Comparison of ENCODE assay signal across 20 cellular contexts in genomic region chr6:33547499-33547898, GRCh38. TPM values are rescaled to one million over a fixed set of nuclear protein-coding genes. Genes with fewer than 3 reads are reported as not detected.
A peak's percentile ranks its signal among the peaks of the same experiment; 100 is the strongest.
DNase-seq lines count a peak whose midpoint lies in the region; ATAC-seq and TF ChIP-seq lines count a peak whose summit lies in the region.
"Had no signal": no experiment of that assay in that cellular context is flagged by ENCODE, and none has a peak within 500 bp of the region (broad histone marks: within the 10 kb centered on the region; RNA-seq: fewer than 3 reads in every experiment).

No MANE protein-coding gene starts in this region.

- peak overlapping the region; percentile 51 for H2AFZ ChIP-seq in IMR-90 (replicated peaks; ENCODE audit: low read length, poor library complexity)

- TF ChIP-seq POLR2A in IMR-90 (IDR thresholded peaks at IDR 0.05; ENCODE audit: low read depth, low read length), result no peak

- no peak overlapping the region for H4K5ac ChIP-seq in IMR-90 (ENCODE audit: low read depth, low read length)

- H3K27ac Mint-ChIP-seq in effector memory CD8-positive, alpha-beta T cell, result peak overlapping the region; percentile 91 to 93
- peak overlapping the region; percentile 49 for H3K27ac Mint-ChIP-seq in stimulated activated effector memory CD8-positive, alpha-beta T cell treated with anti-CD3 and anti-CD28 coated beads, Interleukin-12 subunit alpha, Interleukin-12 subunit beta, amount 100 ng/mL, for 72 hours

- H4K8ac ChIP-seq in IMR-90 (ENCODE audit: low read depth in 2 of 2, low read length in 2 of 2), result no peak overlapping the region

- H2AK9ac ChIP-seq in IMR-90 (replicated peaks; ENCODE audit: low read depth, low read length, poor library complexity), result no peak overlapping the region

- no peak overlapping the region for H3K9ac ChIP-seq in IMR-90 (ENCODE audit: low read depth, low read length)

- no peak overlapping the region for H3K23ac ChIP-seq in IMR-90 (ENCODE audit: low read depth, low read length)

- no peak overlapping the region for H4K91ac ChIP-seq in IMR-90 (ENCODE audit: insufficient read depth, low read depth, low read length)

- TF ChIP-seq CTCF in cardiac muscle cell (IDR thresholded peaks at IDR 0.05; ENCODE audit: low read depth, low read length) (no peak), left ventricle myocardium inferior (IDR thresholded peaks at IDR 0.05; ENCODE audit: borderline replicate concordance) (no peak), IMR-90 (conservative IDR thresholded peaks at IDR 0.05; ENCODE audit: low read depth, low read length) (no peak)

- POLR2A ChIA-PET in IMR-90 (lab: Charles Lee; ENCODE audit: unreplicated experiment), result no interaction called here

- H2BK120ac ChIP-seq in IMR-90 (ENCODE audit: low read depth, low read length), result no peak overlapping the region

- H3K27me3 Mint-ChIP-seq in effector memory CD8-positive, alpha-beta T cell, result no peaks in the 10 kb centered on the region

- H2BK15ac ChIP-seq in IMR-90 (ENCODE audit: low read depth, low read length), result no peak overlapping the region

- no peak overlapping the region for H2AK5ac ChIP-seq in IMR-90 (ENCODE audit: low read depth, low read length)

- H3K14ac ChIP-seq in IMR-90 (replicated peaks; ENCODE audit: low read depth, low read length), result no peak overlapping the region

- no peak for TF ChIP-seq RAD21 in IMR-90 (IDR thresholded peaks at IDR 0.05; ENCODE audit: low read length)

- CTCF ChIA-PET in IMR-90 (lab: Yijun Ruan, JAX), result no interaction called here

- no peaks in the 10 kb centered on the region for H3K9me3 Mint-ChIP-seq in effector memory CD8-positive, alpha-beta T cell
- H3K9me3 Mint-ChIP-seq in stimulated activated effector memory CD8-positive, alpha-beta T cell treated with anti-CD3 and anti-CD28 coated beads, Interleukin-12 subunit alpha, Interleukin-12 subunit beta, amount 100 ng/mL, for 72 hours, result no peaks in the 10 kb centered on the region
- H3K9me3 Mint-ChIP-seq: activated T-helper 1 cell treated with anti-CD3 and anti-CD28 coated beads, Interleukin-12 subunit alpha, Interleukin-12 subunit beta, Interleukin-2, Interleukin-4 antibody, amounts not matched to agents 30 ng/mL and 10 ng/mL and 1 ng/mL, durations not matched to agents 14 hours and 24 hours and 36 hours had no signal

- in situ Hi-C loops in IMR-90 (cut with MboI; ENCODE audit: low sequenced_read_pairs), result no loop called here

- peaks cover 5% of the 10 kb centered on the region for H3K36me3 Mint-ChIP-seq in effector memory CD8-positive, alpha-beta T cell (ENCODE audit: insufficient read depth)
- no peaks in the 10 kb centered on the region for H3K36me3 Mint-ChIP-seq in stimulated activated effector memory CD8-positive, alpha-beta T cell treated with anti-CD3 and anti-CD28 coated beads, Interleukin-12 subunit alpha, Interleukin-12 subunit beta, amount 100 ng/mL, for 72 hours

- H4K20me1 ChIP-seq in IMR-90 (ENCODE audit: insufficient read depth, low read length), result no peaks in the 10 kb centered on the region

- H2BK5ac ChIP-seq in IMR-90 (ENCODE audit: low read depth, low read length, poor library complexity, severe bottlenecking), result no peak overlapping the region

- H3K9me3 ChIP-seq in cardiac muscle cell (ENCODE audit: low read depth) (no peaks in the 10 kb centered on the region), left ventricle myocardium inferior (replicated peaks) (no peaks in the 10 kb centered on the region), IMR-90 (ENCODE audit: control insufficient read depth, insufficient read depth, low read length) (no peaks in the 10 kb centered on the region)
- H3K9me3 ChIP-seq: breast epithelium, gastrocnemius medialis, stomach had no signal

- H3K9me1 ChIP-seq in IMR-90 (ENCODE audit: insufficient read depth, low read length), result no peaks in the 10 kb centered on the region

- H3K18ac ChIP-seq in IMR-90 (ENCODE audit: low read depth, low read length), result no peak overlapping the region

- intact Hi-C loops in left ventricle myocardium inferior (cut with micrococcal nuclease) (no loop called here), IMR-90 (cut with micrococcal nuclease) (no loop called here)

- H3K4me1 Mint-ChIP-seq in effector memory CD8-positive, alpha-beta T cell (ENCODE audit: low read depth in 2 of 2), result peaks cover 12 to 14% of the 10 kb centered on the region in 2 donors
- H3K4me1 Mint-ChIP-seq in stimulated activated effector memory CD8-positive, alpha-beta T cell treated with anti-CD3 and anti-CD28 coated beads, Interleukin-12 subunit alpha, Interleukin-12 subunit beta, amount 100 ng/mL, for 72 hours, result peaks cover 20% of the 10 kb centered on the region

- dilution Hi-C loops in IMR-90 (cut with HindIII; ENCODE audit: low sequenced_read_pairs, unreplicated experiment), result no loop called here

- H3K27ac ChIP-seq in cardiac muscle cell, result peak overlapping the region; percentile 55
- H3K27ac ChIP-seq in left ventricle myocardium inferior (replicated peaks), result no peak overlapping the region
- H3K27ac ChIP-seq in IMR-90 (ENCODE audit: insufficient read depth, low read length), result no peak overlapping the region
- H3K27ac ChIP-seq: breast epithelium, gastrocnemius medialis, stomach had no signal

- no peaks in the 10 kb centered on the region for H3K79me1 ChIP-seq in IMR-90 (ENCODE audit: low read depth in 1 of 2, low read length in 2 of 2)

- no peak overlapping the region for H3K56ac ChIP-seq in IMR-90 (ENCODE audit: extremely low read depth, insufficient read depth, low read length)

- peak overlapping the region; percentile 49 to 57 for H3K4me3 Mint-ChIP-seq in effector memory CD8-positive, alpha-beta T cell
- H3K4me3 Mint-ChIP-seq in stimulated activated effector memory CD8-positive, alpha-beta T cell treated with anti-CD3 and anti-CD28 coated beads, Interleukin-12 subunit alpha, Interleukin-12 subunit beta, amount 100 ng/mL, for 72 hours, result peak overlapping the region; percentile 25

- WGBS in IMR-90 (ENCODE audit: extremely low coverage in 2 of 2, insufficient read length in 1 of 2), 2 experiments, result 20% methylated on average over 1 of the region's 2 CpGs; no CpG with 5 or more reads in 1 of the 2 experiments

- ATAC-seq in IMR-90 (ENCODE audit: low read depth), result no peak
- no peak for ATAC-seq in effector memory CD8-positive, alpha-beta T cell (replicated peaks)
- no peak for ATAC-seq in stimulated activated effector memory CD8-positive, alpha-beta T cell treated with anti-CD3 and anti-CD28 coated beads, Interleukin-12 subunit alpha, Interleukin-12 subunit beta, amount 100 ng/mL, for 72 hours
- ATAC-seq in GM19324 (IDR thresholded peaks at IDR 0.05; ENCODE audit: low FRiP score, unreplicated experiment), result no peak
- ATAC-seq: gastrocnemius medialis, left ventricle myocardium superior had no signal

- no peaks in the 10 kb centered on the region for H3K27me3 ChIP-seq in cardiac muscle cell
- H3K27me3 ChIP-seq in left ventricle myocardium inferior (ENCODE audit: low read depth), result peaks cover 5% of the 10 kb centered on the region
- H3K27me3 ChIP-seq in IMR-90 (ENCODE audit: control insufficient read depth, insufficient read depth, low read length), result peaks cover 14% of the 10 kb centered on the region
- H3K27me3 ChIP-seq: breast epithelium, gastrocnemius medialis, stomach had no signal

- BruUV-seq in IMR-90 (replicated peaks; lab: Mats Ljungman, UMichigan), result no TSS peak

- H3K36me3 ChIP-seq in cardiac muscle cell (no peaks in the 10 kb centered on the region), left ventricle myocardium inferior (no peaks in the 10 kb centered on the region), IMR-90 (ENCODE audit: control insufficient read depth, insufficient read depth, low read length) (no peaks in the 10 kb centered on the region)
- H3K36me3 ChIP-seq: breast epithelium, gastrocnemius medialis, stomach had no signal

- no peak overlapping the region for H3K4me2 ChIP-seq in IMR-90 (ENCODE audit: low read depth, low read length)

- H3K4ac ChIP-seq in IMR-90 (ENCODE audit: low read depth, low read length), result no peak overlapping the region

- peak in 1 of 2 donors; percentile 3 for DNase-seq in cardiac muscle cell (ENCODE audit: low read depth in 1 of 2, low spot score in 1 of 2)
- no peak for DNase-seq in left ventricle myocardium inferior
- no peak for DNase-seq in IMR-90
- no peak for DNase-seq in effector memory CD8-positive, alpha-beta T cell
- no peak for DNase-seq in stimulated activated effector memory CD8-positive, alpha-beta T cell treated with anti-CD3 and anti-CD28 coated beads, Interleukin-12 subunit alpha, Interleukin-12 subunit beta, amount 100 ng/mL, for 72 hours (ENCODE audit: low spot score in 2 of 2)
- DNase-seq in SW480 (ENCODE audit: low spot score), result no peak
- DNase-seq: activated CD4-positive, alpha-beta T cell treated with anti-CD3 and anti-CD28 coated beads for 4 hours; erythroblast; gastrocnemius medialis; GF-D8; left ventricle myocardium superior; NCI-H1105; NCI-H2107; NCI-H524 treated with DMSO at 0.1 percent for 48 hours; SHP77 treated with DMSO at 0.1 percent for 48 hours; stimulated activated CD4-positive, alpha-beta T cell treated with anti-CD3 and anti-CD28 coated beads, Interleukin-1b, Interleukin-23, amount 100 ng/mL, for 48 hours; stomach had no signal

- H3K4me1 ChIP-seq in cardiac muscle cell (ENCODE audit: low read depth), result peaks cover 9% of the 10 kb centered on the region
- H3K4me1 ChIP-seq in left ventricle myocardium inferior, result no peaks in the 10 kb centered on the region
- no peaks in the 10 kb centered on the region for H3K4me1 ChIP-seq in IMR-90 (ENCODE audit: control insufficient read depth, insufficient read depth, low read length)
- H3K4me1 ChIP-seq: breast epithelium, gastrocnemius medialis, stomach had no signal

- H3K4me3 ChIP-seq in cardiac muscle cell, result no peak overlapping the region
- no peak overlapping the region for H3K4me3 ChIP-seq in left ventricle myocardium inferior
- no peak overlapping the region for H3K4me3 ChIP-seq in IMR-90 (ENCODE audit: insufficient read depth, low read depth, low read length)
- H3K4me3 ChIP-seq: breast epithelium, gastrocnemius medialis, stomach had no signal

- H2BK20ac ChIP-seq in IMR-90 (ENCODE audit: low read depth, low read length), result no peak overlapping the region

TF ChIP-seq in IMR-90, 13 proteins besides CTCF, POLR2A, EP300 and RAD21 (continues in another document):
- no peak for TF ChIP-seq MAZ (IDR thresholded peaks at IDR 0.05; ENCODE audit: borderline replicate concordance, low read depth, low read length)
- no peak for TF ChIP-seq CEBPB (IDR thresholded peaks at IDR 0.05; ENCODE audit: low read depth, low read length)
- no peak for TF ChIP-seq FOS (IDR thresholded peaks at IDR 0.05; ENCODE audit: low read depth, low read length)
- no peak for TF ChIP-seq RFX5 (IDR thresholded peaks at IDR 0.05; ENCODE audit: low read depth, low read length)

RNA-seq across cellular contexts. Expression of gene BAK1, which starts 32.6 kb away (rescaled TPM):
- total RNA-seq in cardiac muscle cell, result 39.0 and 60.8 TPM in 2 replicates
- 56.1 and 85.3 TPM in 2 replicates for polyA plus RNA-seq in cardiac muscle cell
- total RNA-seq in left ventricle myocardium inferior, result 19.7 TPM
- 12.0 and 12.5 TPM in 2 replicates for total RNA-seq in IMR-90 (2012; rRNA removed)
- polyA plus RNA-seq in IMR-90 (2012; rRNA removed), result 18.2 and 19.0 TPM in 2 replicates
- 10.5 and 18.3 TPM in 2 replicates for polyA plus RNA-seq in IMR-90 (2012; cell fraction: cytosol; rRNA removed)
- 14.4 and 24.2 TPM in 2 replicates for polyA plus RNA-seq in IMR-90 (2012; cell fraction: nucleus; rRNA removed; ENCODE audit: low replicate concordance)
